Comparison of ENCODE assay signal across 1 cellular context in genomic region chr2:207126724-207127314, GRCh38.
TF ChIP-seq lines count a peak whose summit lies in the region.

No MANE protein-coding gene starts in this region.

TF ChIP-seq in SK-N-SH treated with all-trans-retinoic acid at 6 μM for 48 hours, 23 proteins besides CTCF, POLR2A, EP300 and RAD21 (continued from another document):
- TF ChIP-seq, protein P1, sequence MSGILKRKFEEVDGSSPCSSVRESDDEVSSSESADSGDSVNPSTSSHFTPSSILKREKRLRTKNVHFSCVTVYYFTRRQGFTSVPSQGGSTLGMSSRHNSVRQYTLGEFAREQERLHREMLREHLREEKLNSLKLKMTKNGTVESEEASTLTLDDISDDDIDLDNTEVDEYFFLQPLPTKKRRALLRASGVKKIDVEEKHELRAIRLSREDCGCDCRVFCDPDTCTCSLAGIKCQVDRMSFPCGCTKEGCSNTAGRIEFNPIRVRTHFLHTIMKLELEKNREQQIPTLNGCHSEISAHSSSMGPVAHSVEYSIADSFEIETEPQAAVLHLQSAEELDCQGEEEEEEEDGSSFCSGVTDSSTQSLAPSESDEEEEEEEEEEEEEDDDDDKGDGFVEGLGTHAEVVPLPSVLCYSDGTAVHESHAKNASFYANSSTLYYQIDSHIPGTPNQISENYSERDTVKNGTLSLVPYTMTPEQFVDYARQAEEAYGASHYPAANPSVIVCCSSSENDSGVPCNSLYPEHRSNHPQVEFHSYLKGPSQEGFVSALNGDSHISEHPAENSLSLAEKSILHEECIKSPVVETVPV (CRISPR knock-in tag; IDR thresholded peaks at IDR 0.05) = no peak
- no peak for TF ChIP-seq TSHZ2 (CRISPR knock-in tag; IDR thresholded peaks at IDR 0.05)
- TF ChIP-seq TCF4 (CRISPR knock-in tag; IDR thresholded peaks at IDR 0.05; ENCODE audit: borderline replicate concordance) = no peak
- no peak for TF ChIP-seq TOX (CRISPR knock-in tag; IDR thresholded peaks at IDR 0.05; ENCODE audit: borderline replicate concordance)
- TF ChIP-seq, protein P2, sequence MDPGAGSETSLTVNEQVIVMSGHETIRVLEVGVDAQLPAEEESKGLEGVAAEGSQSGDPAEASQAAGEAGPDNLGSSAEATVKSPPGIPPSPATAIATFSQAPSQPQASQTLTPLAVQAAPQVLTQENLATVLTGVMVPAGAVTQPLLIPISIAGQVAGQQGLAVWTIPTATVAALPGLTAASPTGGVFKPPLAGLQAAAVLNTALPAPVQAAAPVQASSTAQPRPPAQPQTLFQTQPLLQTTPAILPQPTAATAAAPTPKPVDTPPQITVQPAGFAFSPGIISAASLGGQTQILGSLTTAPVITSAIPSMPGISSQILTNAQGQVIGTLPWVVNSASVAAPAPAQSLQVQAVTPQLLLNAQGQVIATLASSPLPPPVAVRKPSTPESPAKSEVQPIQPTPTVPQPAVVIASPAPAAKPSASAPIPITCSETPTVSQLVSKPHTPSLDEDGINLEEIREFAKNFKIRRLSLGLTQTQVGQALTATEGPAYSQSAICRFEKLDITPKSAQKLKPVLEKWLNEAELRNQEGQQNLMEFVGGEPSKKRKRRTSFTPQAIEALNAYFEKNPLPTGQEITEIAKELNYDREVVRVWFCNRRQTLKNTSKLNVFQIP (CRISPR knock-in tag; IDR thresholded peaks at IDR 0.05; ENCODE audit: borderline replicate concordance, low read depth) = no peak
- no peak for TF ChIP-seq PATZ1 (CRISPR knock-in tag; IDR thresholded peaks at IDR 0.05; ENCODE audit: borderline replicate concordance)
- no peak for TF ChIP-seq PPARA (CRISPR knock-in tag; IDR thresholded peaks at IDR 0.05; ENCODE audit: borderline replicate concordance)
